Comparison of ENCODE assay signal across 1 cellular context in the genomic region with DNA sequence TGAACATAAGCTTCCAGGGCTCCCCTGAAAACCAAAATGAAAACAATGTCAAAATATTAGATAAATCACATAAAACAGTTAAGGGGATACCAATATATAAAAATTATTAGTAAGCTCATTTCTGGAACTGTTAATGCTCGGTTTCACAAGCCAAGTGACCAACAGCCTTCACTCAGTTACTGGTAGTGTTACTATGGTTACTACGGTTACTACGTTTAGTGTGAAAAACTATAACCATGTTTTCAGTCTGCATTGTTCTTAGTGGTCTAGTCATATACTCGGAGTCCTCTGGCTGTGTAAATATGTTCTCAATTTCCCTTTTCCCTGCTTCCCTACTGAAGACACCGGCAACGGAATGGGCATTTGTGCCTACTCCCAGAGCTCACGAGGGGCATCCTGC.
TF ChIP-seq lines count a peak whose summit lies in the region.

No MANE protein-coding gene starts in this region.

TF ChIP-seq in K562, 482 proteins besides CTCF, POLR2A, EP300 and RAD21:
- TF ChIP-seq, protein P1, sequence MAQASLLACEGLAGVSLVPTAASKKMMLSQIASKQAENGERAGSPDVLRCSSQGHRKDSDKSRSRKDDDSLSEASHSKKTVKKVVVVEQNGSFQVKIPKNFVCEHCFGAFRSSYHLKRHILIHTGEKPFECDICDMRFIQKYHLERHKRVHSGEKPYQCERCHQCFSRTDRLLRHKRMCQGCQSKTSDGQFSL (CRISPR knock-in tag; IDR thresholded peaks at IDR 0.05) = no peak
- TF ChIP-seq, protein P1 (tag; IDR thresholded peaks at IDR 0.05) = no peak
- TF ChIP-seq RFX1 (IDR thresholded peaks at IDR 0.05) = peak; percentile 86
- TF ChIP-seq POLR2AphosphoS5 (IDR thresholded peaks at IDR 0.05; ENCODE audit: control insufficient read depth, insufficient read depth, low read depth, low read length) = peak; percentile 5; the same call in 1 of the 2 replicates
- TF ChIP-seq SRSF7 (optimal IDR thresholded peaks at IDR 0.05; ENCODE audit: low read depth, low read length) = no peak
- no peak for TF ChIP-seq NFIC (IDR thresholded peaks at IDR 0.05)
- TF ChIP-seq POLR2AphosphoS2 (IDR thresholded peaks at IDR 0.05; ENCODE audit: low read length) = peak; percentile 79; the same call in 1 of the 2 replicates
- TF ChIP-seq, protein P2, sequence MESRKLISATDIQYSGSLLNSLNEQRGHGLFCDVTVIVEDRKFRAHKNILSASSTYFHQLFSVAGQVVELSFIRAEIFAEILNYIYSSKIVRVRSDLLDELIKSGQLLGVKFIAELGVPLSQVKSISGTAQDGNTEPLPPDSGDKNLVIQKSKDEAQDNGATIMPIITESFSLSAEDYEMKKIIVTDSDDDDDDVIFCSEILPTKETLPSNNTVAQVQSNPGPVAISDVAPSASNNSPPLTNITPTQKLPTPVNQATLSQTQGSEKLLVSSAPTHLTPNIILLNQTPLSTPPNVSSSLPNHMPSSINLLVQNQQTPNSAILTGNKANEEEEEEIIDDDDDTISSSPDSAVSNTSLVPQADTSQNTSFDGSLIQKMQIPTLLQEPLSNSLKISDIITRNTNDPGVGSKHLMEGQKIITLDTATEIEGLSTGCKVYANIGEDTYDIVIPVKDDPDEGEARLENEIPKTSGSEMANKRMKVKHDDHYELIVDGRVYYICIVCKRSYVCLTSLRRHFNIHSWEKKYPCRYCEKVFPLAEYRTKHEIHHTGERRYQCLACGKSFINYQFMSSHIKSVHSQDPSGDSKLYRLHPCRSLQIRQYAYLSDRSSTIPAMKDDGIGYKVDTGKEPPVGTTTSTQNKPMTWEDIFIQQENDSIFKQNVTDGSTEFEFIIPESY (CRISPR knock-in tag; IDR thresholded peaks at IDR 0.05) = no peak
